In the genomic region with DNA sequence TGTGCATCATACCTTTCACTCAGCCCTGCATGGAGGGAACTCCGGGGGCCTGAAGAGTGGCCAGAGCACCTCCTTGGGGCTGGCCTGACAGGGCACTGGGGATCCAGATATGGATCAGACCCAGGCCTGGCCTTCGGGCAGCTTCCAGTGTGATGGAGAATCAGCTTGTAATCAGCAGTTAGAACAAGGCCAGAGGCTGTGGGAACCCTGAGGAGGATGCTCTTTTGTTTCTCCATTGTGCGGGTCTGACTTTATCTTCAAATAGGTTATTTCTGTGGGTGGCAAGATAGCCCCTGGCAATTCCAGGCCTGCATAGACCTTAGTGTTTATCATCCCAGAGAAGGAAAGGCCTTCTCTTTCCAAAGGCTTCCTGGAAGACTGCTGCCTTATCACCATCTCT, we compare ENCODE assay signal across 16 cellular contexts. TPM values are rescaled to one million over a fixed set of nuclear protein-coding genes. Genes with fewer than 3 reads are reported as not detected.
DNase-seq lines count a peak whose midpoint lies in the region; ATAC-seq, FAIRE-seq and TF ChIP-seq lines count a peak whose summit lies in the region.
"Had no signal": no experiment of that assay in that cellular context is flagged by ENCODE, and none has a peak within 500 bp of the region (broad histone marks: within the 10 kb centered on the region; RNA-seq: fewer than 3 reads in every experiment).

No MANE protein-coding gene starts in this region.

- peak; percentile 24 for DNase-seq in Right ventricle myocardium superior
- no peak for DNase-seq in left cardiac atrium
- DNase-seq in kidney = peak; percentile 47
- peak; percentile 47 to 64 for DNase-seq in trophoblast cell
- DNase-seq in activated CD4-positive, alpha-beta T cell treated with anti-CD3 and anti-CD28 coated beads, Interleukin-2, amount 10 ng/mL, durations not matched to agents 7 days and 5 days = no peak
- no peak for DNase-seq in middle frontal gyrus (ENCODE audit: extremely low spot score, low spot score)
- DNase-seq: ACHN; C1 segment of cervical spinal cord; CD4-positive, alpha-beta memory T cell; DMS79; H7 had no signal

- no peak for TF ChIP-seq CTCF in kidney (IDR thresholded peaks at IDR 0.05; ENCODE audit: borderline replicate concordance, extremely low read depth, insufficient read depth)

- H3K4me1 Mint-ChIP-seq in activated CD4-positive, alpha-beta T cell treated with anti-CD3 and anti-CD28 coated beads, Interleukin-2, amount 10 ng/mL, durations not matched to agents 7 days and 5 days = peaks cover 27% of the 10 kb centered on the region

- no peak overlapping the region for H3K4me3 Mint-ChIP-seq in activated CD4-positive, alpha-beta T cell treated with anti-CD3 and anti-CD28 coated beads, Interleukin-2, amount 10 ng/mL, durations not matched to agents 7 days and 5 days
- H3K4me3 Mint-ChIP-seq: B cell; CD4-positive, alpha-beta memory T cell; GM23338 had no signal

- H3K27me3 Mint-ChIP-seq in activated CD4-positive, alpha-beta T cell treated with anti-CD3 and anti-CD28 coated beads, Interleukin-2, amount 10 ng/mL, durations not matched to agents 7 days and 5 days = no peaks in the 10 kb centered on the region
- H3K27me3 Mint-ChIP-seq: B cell; CD4-positive, alpha-beta memory T cell had no signal

- no peak for FAIRE-seq in kidney (lab: Jason Lieb, UNC)
- FAIRE-seq: G401.6, GM12891 had no signal

- H3K4me3 ChIP-seq in kidney (ENCODE audit: low read length in 2 of 2) (no peak overlapping the region), trophoblast cell (ENCODE audit: low read depth, low read length) (no peak overlapping the region)
- H3K4me3 ChIP-seq: GM23338 had no signal

- no peaks in the 10 kb centered on the region for H3K36me3 Mint-ChIP-seq in activated CD4-positive, alpha-beta T cell treated with anti-CD3 and anti-CD28 coated beads, Interleukin-2, amount 10 ng/mL, durations not matched to agents 7 days and 5 days (ENCODE audit: low read depth)
- H3K36me3 Mint-ChIP-seq: CD4-positive, alpha-beta memory T cell had no signal

- no peak overlapping the region for H3K4me2 ChIP-seq in trophoblast cell (ENCODE audit: low read length)
- H3K4me2 ChIP-seq: GM23338 had no signal

- CTCF ChIA-PET in activated CD4-positive, alpha-beta T cell treated with anti-CD3 and anti-CD28 coated beads, Interleukin-2, amount 10 ng/mL, durations not matched to agents 7 days and 5 days (lab: Charles Lee) = no interaction called here

- H3K18ac ChIP-seq in trophoblast cell (ENCODE audit: low read length) = no peak overlapping the region

- no peaks in the 10 kb centered on the region for H3K79me1 ChIP-seq in trophoblast cell (ENCODE audit: low read length)

- H3K79me2 ChIP-seq in trophoblast cell (ENCODE audit: control insufficient read depth, insufficient read depth, low read length, poor library complexity) = no peaks in the 10 kb centered on the region

- no peak overlapping the region for H4K91ac ChIP-seq in trophoblast cell (ENCODE audit: low read depth, low read length)

- no peak overlapping the region for H3K23ac ChIP-seq in trophoblast cell (ENCODE audit: low read length)

- H3K27ac ChIP-seq in kidney (ENCODE audit: low read depth in 2 of 2, low read length in 2 of 2) (no peak overlapping the region), trophoblast cell (ENCODE audit: low read depth, low read length) (no peak overlapping the region)

- no peaks in the 10 kb centered on the region for H3K9me3 Mint-ChIP-seq in activated CD4-positive, alpha-beta T cell treated with anti-CD3 and anti-CD28 coated beads, Interleukin-2, amount 10 ng/mL, durations not matched to agents 7 days and 5 days
- H3K9me3 Mint-ChIP-seq: CD4-positive, alpha-beta memory T cell; GM23338 had no signal

- no peak overlapping the region for H3K14ac ChIP-seq in trophoblast cell (ENCODE audit: low read length)

- H3K27me3 ChIP-seq in trophoblast cell (ENCODE audit: insufficient read depth, low read length) = no peaks in the 10 kb centered on the region

- peaks cover 0 to under 1% of the 10 kb centered on the region in 2 donors for H3K4me1 ChIP-seq in kidney (ENCODE audit: control insufficient read depth in 1 of 2, insufficient read depth in 1 of 2, low read depth in 1 of 2, low read length in 2 of 2)
- H3K4me1 ChIP-seq in trophoblast cell (ENCODE audit: control insufficient read depth in 1 of 2, insufficient read depth in 2 of 2, low read length in 2 of 2) = peaks cover 0 to 2% of the 10 kb centered on the region in 2 experiments

- no peak overlapping the region for H4K12ac ChIP-seq in trophoblast cell (ENCODE audit: low read depth, low read length)

- H2BK5ac ChIP-seq in trophoblast cell (ENCODE audit: low read depth, low read length, poor library complexity) = no peak overlapping the region

- WGBS in trophoblast cell (ENCODE audit: extremely low coverage, insufficient coverage, insufficient read length) = no CpG with 5 or more reads among the region's 3 CpGs

- H2BK12ac ChIP-seq in trophoblast cell (ENCODE audit: low read length) = no peak overlapping the region

- H3K9me3 ChIP-seq in kidney (ENCODE audit: control insufficient read depth in 1 of 2, low read length in 2 of 2) (no peaks in the 10 kb centered on the region), trophoblast cell (ENCODE audit: insufficient read depth, low read depth, low read length) (no peaks in the 10 kb centered on the region)

- POLR2A ChIA-PET in activated CD4-positive, alpha-beta T cell treated with anti-CD3 and anti-CD28 coated beads, Interleukin-2, amount 10 ng/mL, durations not matched to agents 7 days and 5 days (lab: Charles Lee) = no interaction called here

- no peak overlapping the region for H3K4ac ChIP-seq in trophoblast cell (ENCODE audit: low read depth, low read length)

- no peak for ATAC-seq in Right ventricle myocardium superior (ENCODE audit: poor library complexity)
- ATAC-seq in left cardiac atrium = no peak
- no peak for ATAC-seq in GM21423 (IDR thresholded peaks at IDR 0.05; ENCODE audit: unreplicated experiment)
- ATAC-seq: GM23338 had no signal

- H3K27ac Mint-ChIP-seq in activated CD4-positive, alpha-beta T cell treated with anti-CD3 and anti-CD28 coated beads, Interleukin-2, amount 10 ng/mL, durations not matched to agents 7 days and 5 days = no peak overlapping the region
- H3K27ac Mint-ChIP-seq: B cell, GM23338 had no signal

- H3K36me3 ChIP-seq in kidney (ENCODE audit: control insufficient read depth in 1 of 2, insufficient read depth in 2 of 2, low read length in 2 of 2) (no peaks in the 10 kb centered on the region), trophoblast cell (ENCODE audit: control insufficient read depth in 1 of 2, insufficient read depth in 2 of 2, low read length in 2 of 2) (no peaks in the 10 kb centered on the region)

- H4K8ac ChIP-seq in trophoblast cell (ENCODE audit: low read depth, low read length) = no peak overlapping the region

- no peak overlapping the region for H2BK120ac ChIP-seq in trophoblast cell (ENCODE audit: insufficient read depth, low read length, poor library complexity)

- H2AK5ac ChIP-seq in trophoblast cell (ENCODE audit: low read length) = no peak overlapping the region

- no peak overlapping the region for H3K9ac ChIP-seq in kidney (ENCODE audit: low read length in 2 of 2)
- no peak overlapping the region for H3K9ac ChIP-seq in trophoblast cell (ENCODE audit: low read length)

- intact Hi-C loops in Right ventricle myocardium superior (cut with DNase I) (no loop called here), left cardiac atrium (cut with DNase I) (no loop called here), kidney (cut with DNase I) (no loop called here)

- H2AFZ ChIP-seq in trophoblast cell (ENCODE audit: insufficient read depth, low read length, poor library complexity) = no peak overlapping the region
- H2AFZ ChIP-seq: GM23338 had no signal

RNA-seq across cellular contexts. Expression of gene DGAT2, which starts 12.3 kb away (rescaled TPM):
- total RNA-seq in Right ventricle myocardium superior = 20.7 TPM
- 100 to 1,000 TPM in 1 of 2 donors, 10 to 100 TPM in 1; 81.2 to 131 TPM for total RNA-seq in left cardiac atrium
- total RNA-seq in kidney = 1.4 TPM
- polyA plus RNA-seq in kidney (ENCODE audit: insufficient read depth, low read depth, low replicate concordance) = 7.0 TPM
- 0.04 and 0.12 TPM in 2 replicates for polyA plus RNA-seq in trophoblast cell (2013)
- total RNA-seq in activated CD4-positive, alpha-beta T cell treated with anti-CD3 and anti-CD28 coated beads, Interleukin-2, amount 10 ng/mL, durations not matched to agents 7 days and 5 days = under 1 TPM; 0.77 to 0.99 TPM

RNA-seq across cellular contexts. Expression of gene UVRAG, which starts 34.1 kb away (rescaled TPM):
- total RNA-seq in Right ventricle myocardium superior (14.7 TPM), left cardiac atrium (10 to 100 TPM; 13.9 to 17.7 TPM), kidney (27.9 TPM)
- 7.2 TPM for polyA plus RNA-seq in kidney (ENCODE audit: insufficient read depth, low read depth, low replicate concordance)
- polyA plus RNA-seq in trophoblast cell (2013) = 4.8 and 5.0 TPM in 2 replicates
- total RNA-seq in activated CD4-positive, alpha-beta T cell treated with anti-CD3 and anti-CD28 coated beads, Interleukin-2, amount 10 ng/mL, durations not matched to agents 7 days and 5 days = 10 to 100 TPM; 16.8 to 17.0 TPM

Comparison
In these comparisons a context has a peak if more than half of its experiments do, and no peak if none do; other contexts are left out.
1. DNase-seq: peak in Right ventricle myocardium superior (single experiment), kidney (single experiment) and trophoblast cell (2 of 2); none in left cardiac atrium (single experiment), activated CD4-positive, alpha-beta T cell treated with anti-CD3 and anti-CD28 coated beads, Interleukin-2, amount 10 ng/mL, durations not matched to agents 7 days and 5 days (single experiment) and middle frontal gyrus (single experiment).